ENCODE assay signal across 9 cellular contexts in genomic region chr17:36755586-36755985, GRCh38.
DNase-seq lines count a peak whose midpoint lies in the region; FAIRE-seq and TF ChIP-seq lines count a peak whose summit lies in the region.
"Had no signal": no experiment of that assay in that cellular context is flagged by ENCODE, and none has a peak within 500 bp of the region (broad histone marks: within the 10 kb centered on the region; RNA-seq: fewer than 3 reads in every experiment).

No MANE protein-coding gene starts in this region.

- CTCF ChIA-PET in CD4-positive, alpha-beta memory T cell (lab: Charles Lee; ENCODE audit: partially characterized antibody), result interaction anchor here (0.6 to 3.6 kb wide), 15 partner anchors 9 to 292 kb away, joined by 3 to 27 read pairs (median 4); partner anchors contain the start of gene MRM1
- CTCF ChIA-PET in H1 (lab: Charles Lee; ENCODE audit: partially characterized antibody), result interaction anchor here (0.6 to 4.0 kb wide), 66 partner anchors 8 to 308 kb away, joined by 3 to 38 read pairs (median 5); no protein-coding TSS in a partner anchor

- TF ChIP-seq EP300 in Ishikawa (IDR thresholded peaks at IDR 0.05; ENCODE audit: borderline replicate concordance), result no peak
- no peak for TF ChIP-seq EP300 in H1 (IDR thresholded peaks at IDR 0.05; ENCODE audit: borderline replicate concordance in 1 of 2, low read depth in 2 of 2, low read length in 2 of 2)

- H3K4me1 Mint-ChIP-seq in CD4-positive, alpha-beta memory T cell, result peaks cover 2 to 7% (median 6%) of the 10 kb centered on the region in 4 donors

- H4K20me1 ChIP-seq in H1 (replicated peaks in 1 of 2; ENCODE audit: control insufficient read depth in 1 of 2, insufficient read depth in 2 of 2, low read length in 2 of 2), result no peaks in the 10 kb centered on the region

- 0 out of 2 replicates have a peak overlapping the region, but pooled peaks have one; percentile 27 for H2BK12ac ChIP-seq in H1 (ENCODE audit: low read depth, low read length)

- no peak overlapping the region for H3K14ac ChIP-seq in H1 (ENCODE audit: insufficient read length)

- 56% methylated on average over 10 of the region's 10 CpGs; no CpG with 5 or more reads in 1 of the 2 experiments for WGBS in H1 (ENCODE audit: extremely low coverage in 1 of 2, insufficient coverage in 1 of 2, insufficient read length in 1 of 2, insufficient replicate concordance in 2 of 2, low coverage in 1 of 2, low lambda C conversion rate in 2 of 2, missing lambda C conversion rate in 1 of 2), 2 experiments

- POLR2A ChIA-PET in CD4-positive, alpha-beta memory T cell (lab: Charles Lee; ENCODE audit: partially characterized antibody), result interaction anchor here (0.9 to 1.3 kb wide), 3 partner anchors 20 to 49 kb away, joined by 3 read pairs; no protein-coding TSS in a partner anchor
- POLR2A ChIA-PET in H1 (lab: Charles Lee; ENCODE audit: partially characterized antibody), result interaction anchor here (0.9 to 2.4 kb wide), 4 partner anchors 12 to 58 kb away, joined by 3 to 8 read pairs (median 4); no protein-coding TSS in a partner anchor

- no peak overlapping the region for H4K8ac ChIP-seq in H1 (ENCODE audit: extremely low read depth, insufficient read depth, low read length)

- no peaks in the 10 kb centered on the region for H3K9me3 ChIP-seq in CD4-positive, alpha-beta memory T cell (ENCODE audit: control insufficient read depth in 1 of 2, low read length in 2 of 2)
- no peaks in the 10 kb centered on the region for H3K9me3 ChIP-seq in WERI-Rb-1 (ENCODE audit: severe bottlenecking)
- H3K9me3 ChIP-seq in H1 (ENCODE audit: insufficient read depth in 2 of 2, low read depth in 1 of 2, low read length in 1 of 2), result no peaks in the 10 kb centered on the region

- H3K23ac ChIP-seq in H1 (ENCODE audit: insufficient read length), result no peak overlapping the region

- no peak overlapping the region for H3K56ac ChIP-seq in H1 (replicated peaks; ENCODE audit: insufficient read length, low read depth, low read length)

- no peak overlapping the region for H3K4me3 ChIP-seq in CD4-positive, alpha-beta memory T cell (ENCODE audit: low read length in 2 of 2)
- H3K4me3 ChIP-seq in WERI-Rb-1 (ENCODE audit: low read depth, low read length) (no peak overlapping the region), H1 (ENCODE audit: extremely low read depth in 1 of 4, insufficient read depth in 2 of 4, low read depth in 3 of 4, low read length in 4 of 4) (no peak overlapping the region)

- H2AFZ ChIP-seq in H1 (ENCODE audit: low read length), result no peak overlapping the region

- intact Hi-C loops in CD4-positive, alpha-beta memory T cell (cut with micrococcal nuclease), result loop anchor here (1.0 kb wide), 1 partner anchor 49 kb away; no protein-coding TSS in a partner anchor
- intact Hi-C loops in head of caudate nucleus (cut with DNase I), result no loop called here

- H3K4me2 ChIP-seq in H1 (ENCODE audit: insufficient read depth in 1 of 2, low read depth in 2 of 2, low read length in 2 of 2), result no peak overlapping the region

- H3K27me3 ChIP-seq in CD4-positive, alpha-beta memory T cell (ENCODE audit: insufficient read depth, low read length), result no peaks in the 10 kb centered on the region
- H3K27me3 ChIP-seq in WERI-Rb-1 (ENCODE audit: insufficient read depth, low read depth, severe bottlenecking) (no peaks in the 10 kb centered on the region), H1 (replicated peaks in 1 of 4; ENCODE audit: control insufficient read depth in 3 of 4, extremely low read depth in 1 of 4, insufficient read depth in 3 of 4, low read length in 3 of 4) (no peaks in the 10 kb centered on the region)

- no peaks in the 10 kb centered on the region for H3K79me1 ChIP-seq in H1 (ENCODE audit: low read depth, low read length)

- H2BK5ac ChIP-seq in H1 (ENCODE audit: low read depth, low read length), result no peak overlapping the region

- H3K4me3 Mint-ChIP-seq in CD4-positive, alpha-beta memory T cell, result no peak overlapping the region

- H3K27ac Mint-ChIP-seq in CD4-positive, alpha-beta memory T cell, result no peak overlapping the region

- H2BK120ac ChIP-seq in H1 (replicated peaks; ENCODE audit: low read depth, low read length), result no peak overlapping the region

- TF ChIP-seq RAD21 in Ishikawa (IDR thresholded peaks at IDR 0.05; ENCODE audit: low read depth) (peak; percentile 87), H1 (IDR thresholded peaks at IDR 0.05 in 1 of 2, conservative IDR thresholded peaks at IDR 0.05 in 1 of 2; ENCODE audit: low read depth in 2 of 2, low read length in 2 of 2) (peak; percentile 84 to 87)

- no peak overlapping the region for H4K91ac ChIP-seq in H1 (replicated peaks; ENCODE audit: insufficient read length, low read length)

- no peaks in the 10 kb centered on the region for H3K9me3 Mint-ChIP-seq in CD4-positive, alpha-beta memory T cell

- no peak overlapping the region for H4K5ac ChIP-seq in H1 (ENCODE audit: insufficient read length, low read depth, low read length)

- H3K27me3 Mint-ChIP-seq in CD4-positive, alpha-beta memory T cell, result no peaks in the 10 kb centered on the region

- no peaks in the 10 kb centered on the region for H3K36me3 ChIP-seq in CD4-positive, alpha-beta memory T cell (ENCODE audit: insufficient read depth, low read length)
- no peaks in the 10 kb centered on the region for H3K36me3 ChIP-seq in WERI-Rb-1
- no peaks in the 10 kb centered on the region for H3K36me3 ChIP-seq in H1 (ENCODE audit: control insufficient read depth in 2 of 4, insufficient read depth in 4 of 4, low read length in 3 of 4)

- H3K4ac ChIP-seq in H1 (replicated peaks; ENCODE audit: insufficient read length, low read depth, low read length), result no peak overlapping the region

- DNase-seq in CD4-positive, alpha-beta memory T cell, result peak in 4 of 5 donors; percentile 28 to 34 (median 30)
- DNase-seq in WERI-Rb-1 (peak; percentile 56), H1 (ENCODE audit: low read depth in 1 of 2, low spot score in 2 of 2) (peak; percentile 41 to 83), medulla oblongata (ENCODE audit: extremely low spot score) (no peak), AG20443 (ENCODE audit: low spot score) (no peak), head of caudate nucleus (no peak)
- DNase-seq in stimulated activated CD4-positive, alpha-beta T cell treated with anti-CD3 and anti-CD28 coated beads, Interleukin-2, amount 100 ng/mL, for 48 hours, result peak; percentile 37 to 40

- H2AK5ac ChIP-seq in H1 (ENCODE audit: low read depth, low read length), result no peak overlapping the region

- 0 out of 2 replicates have a peak overlapping the region, but pooled peaks have one; percentile 80 for H2BK20ac ChIP-seq in H1 (ENCODE audit: low read length)

- no peaks in the 10 kb centered on the region; the same call in 1 of the 2 replicates for H3K23me2 ChIP-seq in H1 (ENCODE audit: low read depth, low read length)

- TF ChIP-seq POLR2A in H1 (IDR thresholded peaks at IDR 0.05; ENCODE audit: control extremely low read depth in 1 of 2, low read depth in 2 of 2, low read length in 2 of 2), result no peak

- no peak overlapping the region for H3K18ac ChIP-seq in H1 (ENCODE audit: extremely low read depth, low read length)

- H3K9ac ChIP-seq in H1 (replicated peaks in 1 of 4; ENCODE audit: extremely low read depth in 1 of 4, low read depth in 3 of 4, low read length in 3 of 4), result no peak overlapping the region

- H3K4me1 ChIP-seq in CD4-positive, alpha-beta memory T cell (ENCODE audit: insufficient read depth, low read length), result no peaks in the 10 kb centered on the region
- peaks cover 0 to 5% (median 0%) of the 10 kb centered on the region in 4 experiments; a peak in 2 of 7 replicates for H3K4me1 ChIP-seq in H1 (replicated peaks in 1 of 4; ENCODE audit: control insufficient read depth in 3 of 4, insufficient read depth in 4 of 4, low read length in 3 of 4)

- no peak for FAIRE-seq in H1 (lab: Jason Lieb, UNC)

- no peak overlapping the region for H3K27ac ChIP-seq in CD4-positive, alpha-beta memory T cell (ENCODE audit: low read depth, low read length)
- H3K27ac ChIP-seq in WERI-Rb-1 (no peak overlapping the region), H1 (ENCODE audit: low read depth, low read length) (no peak overlapping the region)
- H3K27ac ChIP-seq: epithelial cell of prostate had no signal

- no peaks in the 10 kb centered on the region for H3K79me2 ChIP-seq in H1 (ENCODE audit: control insufficient read depth in 1 of 2, insufficient read depth in 2 of 2, low read length in 2 of 2)

- no peaks in the 10 kb centered on the region for H3K36me3 Mint-ChIP-seq in CD4-positive, alpha-beta memory T cell

- H2BK15ac ChIP-seq in H1 (ENCODE audit: low read length), result no peak overlapping the region; the same call in 1 of the 2 replicates

- TF ChIP-seq CTCF in WERI-Rb-1 (IDR thresholded peaks at IDR 0.05; ENCODE audit: low read depth, low read length) (peak; percentile 77), H1 (IDR thresholded peaks at IDR 0.05; ENCODE audit: control extremely low read depth in 1 of 3, insufficient read depth in 1 of 3, low read depth in 1 of 3, low read length in 3 of 3) (peak; percentile 84 to 91 (median 88))

TF ChIP-seq in Ishikawa, 13 proteins besides CTCF, POLR2A, EP300 and RAD21 (continues in another document):
- 0 out of 2 replicates have a peak, but pooled peaks have one; percentile 43 for TF ChIP-seq MAX (IDR thresholded peaks at IDR 0.05)
- no peak for TF ChIP-seq CEBPB (IDR thresholded peaks at IDR 0.05)
- TF ChIP-seq ZBTB7A (IDR thresholded peaks at IDR 0.05; ENCODE audit: low read depth), result no peak
- TF ChIP-seq TAF1 (IDR thresholded peaks at IDR 0.05; ENCODE audit: low read depth), result no peak
- no peak for TF ChIP-seq FOXM1 (IDR thresholded peaks at IDR 0.05; ENCODE audit: borderline replicate concordance, low read depth)

TF ChIP-seq in H1, 55 proteins besides CTCF, POLR2A, EP300 and RAD21:
- TF ChIP-seq TEAD4 (IDR thresholded peaks at IDR 0.05; ENCODE audit: low read depth, low read length), result peak; percentile 43; the same call in 1 of the 2 replicates
- TF ChIP-seq MAX (IDR thresholded peaks at IDR 0.05), result peak; percentile 67
- no peak for TF ChIP-seq NRF1 (IDR thresholded peaks at IDR 0.05; ENCODE audit: low read depth, low read length)
- TF ChIP-seq KDM1A (IDR thresholded peaks at IDR 0.05; ENCODE audit: borderline replicate concordance, low read length), result 0 out of 2 replicates have a peak, but pooled peaks have one; percentile 7
- TF ChIP-seq KDM4A (IDR thresholded peaks at IDR 0.05; ENCODE audit: low read depth, low read length, severe bottlenecking), result no peak
- no peak for TF ChIP-seq CTBP2 (IDR thresholded peaks at IDR 0.05; ENCODE audit: borderline replicate concordance, insufficient read depth, insufficient read length, low read length)
- TF ChIP-seq YY1 (IDR thresholded peaks at IDR 0.05; ENCODE audit: low read depth, low read length), result 0 out of 2 replicates have a peak, but pooled peaks have one; percentile 9
- no peak for TF ChIP-seq RBBP5 (IDR thresholded peaks at IDR 0.05; ENCODE audit: borderline replicate concordance, low read depth, low read length)

Comparison
In these comparisons a context has a peak if more than half of its experiments do, and no peak if none do; other contexts are left out.
1. DNase-seq: peak in CD4-positive, alpha-beta memory T cell (4 of 5), WERI-Rb-1 (single experiment), H1 (2 of 2) and stimulated activated CD4-positive, alpha-beta T cell treated with anti-CD3 and anti-CD28 coated beads, Interleukin-2, amount 100 ng/mL, for 48 hours (2 of 2); none in medulla oblongata (single experiment), AG20443 (single experiment) and head of caudate nucleus (0 of 42).